ENCODE assay signal across 12 cellular contexts in the genomic region with DNA sequence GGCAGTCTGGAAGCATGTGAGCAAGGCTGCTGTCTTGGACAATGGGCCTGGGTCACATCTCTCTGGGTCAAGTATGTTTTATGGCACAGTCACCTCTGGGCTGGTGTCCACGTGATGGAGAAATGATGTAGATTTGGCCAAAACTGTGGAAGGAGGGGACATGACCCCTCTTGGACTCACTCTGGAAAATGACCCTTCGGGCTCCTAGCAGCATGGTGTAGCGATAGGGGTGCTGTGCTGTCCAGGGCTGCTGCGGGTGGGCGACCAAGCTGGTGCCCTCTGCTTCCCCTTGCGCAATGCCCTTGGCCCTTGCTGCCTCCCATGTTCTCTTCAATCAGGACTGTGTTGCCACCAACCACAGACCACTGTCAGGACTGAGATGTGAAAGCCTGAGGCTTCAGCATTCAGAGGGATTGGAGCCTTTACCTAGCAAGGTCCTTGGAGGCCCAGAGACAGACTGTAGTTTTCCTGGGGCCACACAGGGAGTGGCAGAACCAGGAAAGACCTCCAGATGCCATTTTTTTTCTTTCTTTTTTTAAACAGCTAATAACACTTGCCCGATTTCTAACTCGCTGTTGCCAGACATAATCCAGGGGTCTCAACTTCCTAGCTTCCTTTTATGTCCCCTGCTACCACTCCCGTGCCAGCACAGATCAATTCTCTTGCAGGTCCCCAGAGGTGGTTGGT. TPM values are rescaled to one million over a fixed set of nuclear protein-coding genes. Genes with fewer than 3 reads are reported as not detected.
A peak's percentile ranks its signal among the peaks of the same experiment; 100 is the strongest.
DNase-seq lines count a peak whose midpoint lies in the region; ATAC-seq, FAIRE-seq and TF ChIP-seq lines count a peak whose summit lies in the region.
"Had no signal": no experiment of that assay in that cellular context is flagged by ENCODE, and none has a peak within 500 bp of the region (broad histone marks: within the 10 kb centered on the region; RNA-seq: fewer than 3 reads in every experiment).

No MANE protein-coding gene starts in this region.

- H3K36me3 ChIP-seq in IMR-90 (ENCODE audit: control insufficient read depth, insufficient read depth, low read length) (no peaks in the 10 kb centered on the region), mammary epithelial cell (ENCODE audit: insufficient read depth, low read length) (no peaks in the 10 kb centered on the region), lung (ENCODE audit: control insufficient read depth in 2 of 2, insufficient read depth in 2 of 2, low read length in 2 of 2) (no peaks in the 10 kb centered on the region), left lung (no peaks in the 10 kb centered on the region)

- H3K4me3 ChIP-seq in A549 (no peak overlapping the region), IMR-90 (ENCODE audit: insufficient read depth, low read depth, low read length) (no peak overlapping the region), mammary epithelial cell (replicated peaks in 1 of 3; ENCODE audit: insufficient read depth in 1 of 3, low read depth in 2 of 3, low read length in 3 of 3) (no peak overlapping the region), lung (no peak overlapping the region), left lung (no peak overlapping the region)

- no peak overlapping the region for H2BK15ac ChIP-seq in IMR-90 (ENCODE audit: low read depth, low read length)

- intact Hi-C loops in IMR-90 (cut with micrococcal nuclease) (loop anchor here (1.0 to 2.0 kb wide), 3 partner anchors 209 to 431 kb away; no protein-coding TSS in a partner anchor), mammary epithelial cell (cut with micrococcal nuclease) (loop anchor here (1.0 to 10.0 kb wide), 6 partner anchors 144 to 431 kb away; partner anchors contain the start of gene MYOF), left lung (cut with DNase I) (no loop called here)

- H2AFZ ChIP-seq in IMR-90 (replicated peaks; ENCODE audit: low read length, poor library complexity) (peak overlapping the region; percentile 71), mammary epithelial cell (ENCODE audit: low read depth, low read length) (peak overlapping the region; percentile 53)

- TF ChIP-seq RAD21 in A549 (conservative IDR thresholded peaks at IDR 0.05 in 1 of 2, IDR thresholded peaks at IDR 0.05 in 1 of 2) (no peak), IMR-90 (IDR thresholded peaks at IDR 0.05; ENCODE audit: low read length) (no peak)

- in situ Hi-C loops in IMR-90 (cut with MboI; ENCODE audit: low sequenced_read_pairs) (loop anchor here (5.0 to 10.0 kb wide), 2 partner anchors 212 to 435 kb away; no protein-coding TSS in a partner anchor), mammary epithelial cell (cut with MboI; ENCODE audit: low sequenced_read_pairs in 2 of 2) (loop anchor here (5.0 to 25.0 kb wide), 3 partner anchors 212 to 432 kb away; partner anchors contain the start of genes CEP55 (in 1 of the 2) and MYOF (in 1 of the 2))

- H2AK9ac ChIP-seq in IMR-90 (replicated peaks; ENCODE audit: low read depth, low read length, poor library complexity), result no peak overlapping the region

- H3K4me2 ChIP-seq in A549, result peak overlapping the region; percentile 73
- peak overlapping the region; percentile 81 for H3K4me2 ChIP-seq in IMR-90 (ENCODE audit: low read depth, low read length)
- peak overlapping the region; percentile 40 for H3K4me2 ChIP-seq in mammary epithelial cell (ENCODE audit: insufficient read depth, low read depth, low read length)

- BruUV-seq in IMR-90 (replicated peaks; lab: Mats Ljungman, UMichigan), result no TSS peak
- BruUV-seq in mammary epithelial cell (replicated peaks; lab: Mats Ljungman, UMichigan), result no TSS peak

- WGBS in A549 (ENCODE audit: missing lambda C conversion rate), result 50% methylated on average over 9 of the region's 9 CpGs
- WGBS in IMR-90 (ENCODE audit: extremely low coverage in 2 of 2, insufficient read length in 1 of 2), 2 experiments, result 67% methylated on average over 3 of the region's 9 CpGs; no CpG with 5 or more reads in 1 of the 2 experiments
- WGBS in mammary epithelial cell (ENCODE audit: low coverage, missing lambda C conversion rate), result 53% methylated on average over 9 of the region's 9 CpGs
- WGBS in lung, 2 donors, result 50 to 56% methylated on average over 9 of the region's 9 CpGs

- peak overlapping the region in 1 of 2 experiments; percentile 41; a peak in 1 of 4 replicates for H4K8ac ChIP-seq in IMR-90 (ENCODE audit: low read depth in 2 of 2, low read length in 2 of 2)

- ATAC-seq in A549 (peak in 1 of 2 experiments; percentile 22; a peak in 3 of 6 replicates), IMR-90 (ENCODE audit: low read depth) (no peak), lung (ENCODE audit: insufficient read depth, low FRiP score) (peak; percentile 10), GM21528 (IDR thresholded peaks at IDR 0.05; ENCODE audit: low FRiP score, unreplicated experiment) (no peak), left lung (no peak)

- H3K27me3 ChIP-seq in IMR-90 (ENCODE audit: control insufficient read depth, insufficient read depth, low read length) (peaks cover 30% of the 10 kb centered on the region), mammary epithelial cell (ENCODE audit: insufficient read depth, low read length) (peaks cover 9% of the 10 kb centered on the region), lung (ENCODE audit: control insufficient read depth, insufficient read depth) (no peaks in the 10 kb centered on the region), left lung (peaks cover 12 to 62% of the 10 kb centered on the region in 2 donors)

- H3K23ac ChIP-seq in IMR-90 (ENCODE audit: low read depth, low read length), result no peak overlapping the region

- POLR2A ChIA-PET in A549 (lab: Yijun Ruan, JAX) (no interaction called here), IMR-90 (lab: Charles Lee; ENCODE audit: unreplicated experiment) (interaction anchor here (0.5 kb wide), 1 partner anchor 21 kb away, joined by 3 read pairs; no protein-coding TSS in a partner anchor)

- no peaks in the 10 kb centered on the region for H3K9me1 ChIP-seq in IMR-90 (ENCODE audit: insufficient read depth, low read length)

- no peak overlapping the region for H2BK20ac ChIP-seq in IMR-90 (ENCODE audit: low read depth, low read length)

- no peak overlapping the region for H3K9ac ChIP-seq in IMR-90 (ENCODE audit: low read depth, low read length)
- H3K9ac ChIP-seq in mammary epithelial cell (ENCODE audit: insufficient read depth, low read length), result no peak overlapping the region

- no peak overlapping the region for H2AK5ac ChIP-seq in IMR-90 (ENCODE audit: low read depth, low read length)

- CTCF ChIA-PET in A549 (lab: Yijun Ruan, JAX), result interaction anchor here (0.6 to 8.8 kb wide), 83 partner anchors 9 to 725 kb away, joined by 3 to 88 read pairs (median 5); partner anchors contain the start of gene MYOF
- CTCF ChIA-PET in IMR-90 (lab: Yijun Ruan, JAX), result interaction anchor here (0.7 to 1.4 kb wide), 5 partner anchors 12 to 1832 kb away, joined by 3 to 5 read pairs (median 4); no protein-coding TSS in a partner anchor
- CTCF ChIA-PET in mammary epithelial cell (lab: Charles Lee; ENCODE audit: low non-redundant PET), result no interaction called here

- H3K27ac ChIP-seq in A549 (peak overlapping the region; percentile 51 to 81; a peak in 5 of 6 replicates), IMR-90 (ENCODE audit: insufficient read depth, low read length) (no peak overlapping the region), mammary epithelial cell (ENCODE audit: insufficient read depth, low read depth, low read length) (no peak overlapping the region), lung (ENCODE audit: low read depth in 1 of 2, low read length in 1 of 2) (no peak overlapping the region), left lung (no peak overlapping the region)

- no peak for TF ChIP-seq CTCF in A549 (IDR thresholded peaks at IDR 0.05)
- TF ChIP-seq CTCF in IMR-90 (conservative IDR thresholded peaks at IDR 0.05; ENCODE audit: low read depth, low read length), result no peak
- no peak for TF ChIP-seq CTCF in mammary epithelial cell (conservative IDR thresholded peaks at IDR 0.05 in 1 of 2, IDR thresholded peaks at IDR 0.05 in 1 of 2; ENCODE audit: extremely low read depth in 1 of 2, insufficient read depth in 1 of 2, low read depth in 1 of 2, low read length in 2 of 2)
- TF ChIP-seq CTCF in lung (IDR thresholded peaks at IDR 0.05; ENCODE audit: control extremely low read depth, extremely low read depth), result no peak
- TF ChIP-seq CTCF in left lung (IDR thresholded peaks at IDR 0.05), result no peak

- TF ChIP-seq POLR2A in A549 (IDR thresholded peaks at IDR 0.05; ENCODE audit: low read length) (no peak), IMR-90 (IDR thresholded peaks at IDR 0.05; ENCODE audit: low read depth, low read length) (no peak)

- H3K79me1 ChIP-seq in IMR-90 (ENCODE audit: low read depth in 1 of 2, low read length in 2 of 2), result no peaks in the 10 kb centered on the region

- H3K4me1 ChIP-seq in A549 (peaks cover 26% of the 10 kb centered on the region; the same call in 2 of the 3 replicates), IMR-90 (ENCODE audit: control insufficient read depth, insufficient read depth, low read length) (peaks cover 2% of the 10 kb centered on the region; the same call in 1 of the 2 replicates), mammary epithelial cell (ENCODE audit: insufficient read depth, low read length) (peaks cover 4% of the 10 kb centered on the region), lung (ENCODE audit: control insufficient read depth in 2 of 2, insufficient read depth in 2 of 2, low read length in 2 of 2) (no peaks in the 10 kb centered on the region), left lung (peaks cover 0 to 11% of the 10 kb centered on the region in 2 donors)

- no peak overlapping the region for H4K5ac ChIP-seq in IMR-90 (ENCODE audit: low read depth, low read length)

- 0 out of 2 replicates have a peak overlapping the region, but pooled peaks have one; percentile 18 for H3K14ac ChIP-seq in IMR-90 (replicated peaks; ENCODE audit: low read depth, low read length)

- dilution Hi-C loops in IMR-90 (cut with HindIII; ENCODE audit: low sequenced_read_pairs, unreplicated experiment), result no loop called here
- dilution Hi-C loops in mammary epithelial cell (cut with HindIII; ENCODE audit: low sequenced_read_pairs), result no loop called here

- TF ChIP-seq EP300 in A549 (IDR thresholded peaks at IDR 0.05), result no peak

- H2BK120ac ChIP-seq in IMR-90 (ENCODE audit: low read depth, low read length), result no peak overlapping the region; the same call in 1 of the 2 replicates

- no peaks in the 10 kb centered on the region for H3K9me3 ChIP-seq in A549
- H3K9me3 ChIP-seq in IMR-90 (ENCODE audit: control insufficient read depth, insufficient read depth, low read length), result no peaks in the 10 kb centered on the region
- H3K9me3 ChIP-seq in mammary epithelial cell (replicated peaks; ENCODE audit: insufficient read depth, low read length), result no peaks in the 10 kb centered on the region
- peaks cover 0 to 4% of the 10 kb centered on the region in 2 donors for H3K9me3 ChIP-seq in lung (ENCODE audit: control insufficient read depth in 2 of 2, insufficient read depth in 1 of 2, low read length in 1 of 2)
- H3K9me3 ChIP-seq in left lung, result no peaks in the 10 kb centered on the region

- H3K4ac ChIP-seq in IMR-90 (ENCODE audit: low read depth, low read length), result no peak overlapping the region

- no peak for FAIRE-seq in A549 (lab: Jason Lieb, UNC)

- H3K79me2 ChIP-seq in mammary epithelial cell (ENCODE audit: insufficient read depth, low read length), result no peaks in the 10 kb centered on the region

- no peak overlapping the region for H3K18ac ChIP-seq in IMR-90 (ENCODE audit: low read depth, low read length)

- H3K56ac ChIP-seq in IMR-90 (ENCODE audit: extremely low read depth, insufficient read depth, low read length), result no peak overlapping the region

- DNase-seq in A549 (ENCODE audit: low read depth in 1 of 2, low spot score in 1 of 2), result no peak
- DNase-seq in IMR-90, result no peak
- no peak for DNase-seq in mammary epithelial cell
- DNase-seq in lung (ENCODE audit: low spot score), result peak; percentile 19
- DNase-seq in NCI-H2029 (lab: John Stamatoyannopoulos, UW), result no peak
- no peak for DNase-seq in left lung
- DNase-seq in stimulated activated CD4-positive, alpha-beta T cell treated with anti-CD3 and anti-CD28 coated beads, Interleukin-4, amount 100 ng/mL, for 1 hour, result no peak
- DNase-seq: aorta; NK-92 treated with Interleukin-12 subunit alpha and Interleukin-12 subunit beta, amount 100 ng/mL, for 24 hours had no signal

- no peak overlapping the region for H4K91ac ChIP-seq in IMR-90 (ENCODE audit: insufficient read depth, low read depth, low read length)

- no peaks in the 10 kb centered on the region for H4K20me1 ChIP-seq in IMR-90 (ENCODE audit: insufficient read depth, low read length)
- no peaks in the 10 kb centered on the region for H4K20me1 ChIP-seq in mammary epithelial cell (ENCODE audit: insufficient read depth, low read length)

- no peak overlapping the region for H2BK5ac ChIP-seq in IMR-90 (ENCODE audit: low read depth, low read length, poor library complexity, severe bottlenecking)

RNA-seq across cellular contexts. Expression of gene CYP26A1, which starts 6.1 kb away (rescaled TPM):
- polyA plus RNA-seq in A549 (2011; rRNA removed) (1.3 TPM in 2 replicates), A549 (2017; fragmentation: RNase III; extraction: RNeasy Plus Mini Kit Qiagen cat#74134 plus additional on column Dnase treatment) (7.2 to 10.8 TPM (median 9.8 TPM) in 3 replicates), IMR-90 (2012; rRNA removed) (0.15 TPM in 1 of 2 replicates, not detected in the other), mammary epithelial cell (not detected), lung (under 1 TPM; 0.02 to 0.08 TPM)
- 8.2 and 9.9 TPM in 2 replicates for polyA plus RNA-seq in A549 (2012; cell fraction: cytosol; rRNA removed)
- polyA plus RNA-seq in A549 (2012; cell fraction: nucleus; rRNA removed), result 10.7 and 14.1 TPM in 2 replicates
- polyA minus RNA-seq in A549 (2011; rRNA and poly(A)+ RNA removed), result 0.15 and 0.25 TPM in 2 replicates
- total RNA-seq in IMR-90 (2012; rRNA removed) (not detected in 2 replicates), mammary epithelial cell (not detected), lung (not detected), left lung (under 1 TPM in 1 of 2 donors, not detected in 1; 0.21 TPM)
- 0.06 and 0.07 TPM in 2 replicates for polyA plus RNA-seq in IMR-90 (2012; cell fraction: cytosol; rRNA removed)
- 0.37 and 0.38 TPM in 2 replicates for polyA plus RNA-seq in IMR-90 (2012; cell fraction: nucleus; rRNA removed; ENCODE audit: low replicate concordance)
- not detected for polyA minus RNA-seq in mammary epithelial cell
- total RNA-seq: aorta, left ventricle myocardium superior, ureter had no signal
- polyA plus RNA-seq: aorta had no signal

RNA-seq across cellular contexts. Expression of gene CYP26C1, which starts 19.2 kb away (rescaled TPM):
- not detected in 2 replicates for polyA plus RNA-seq in A549 (2011; rRNA removed)
- not detected in 2 replicates for polyA plus RNA-seq in A549 (2012; cell fraction: cytosol; rRNA removed)
- polyA plus RNA-seq in A549 (2012; cell fraction: nucleus; rRNA removed), result 0.04 TPM in 2 replicates
- polyA plus RNA-seq in A549 (2017; fragmentation: RNase III; extraction: RNeasy Plus Mini Kit Qiagen cat#74134 plus additional on column Dnase treatment), result not detected in 3 replicates
- 0.12 and 0.19 TPM in 2 replicates for polyA minus RNA-seq in A549 (2011; rRNA and poly(A)+ RNA removed)
- under 0.01 TPM in 1 of 2 replicates, not detected in the other for total RNA-seq in IMR-90 (2012; rRNA removed)
- 0.01 and 0.02 TPM in 2 replicates for polyA plus RNA-seq in IMR-90 (2012; rRNA removed)
- 0.06 and 0.11 TPM in 2 replicates for polyA plus RNA-seq in IMR-90 (2012; cell fraction: cytosol; rRNA removed)
- polyA plus RNA-seq in IMR-90 (2012; cell fraction: nucleus; rRNA removed; ENCODE audit: low replicate concordance), result 0.13 and 0.20 TPM in 2 replicates
- not detected for total RNA-seq in mammary epithelial cell
- 0.02 TPM for polyA plus RNA-seq in mammary epithelial cell
- polyA minus RNA-seq in mammary epithelial cell, result not detected
- under 1 TPM in 1 of 2 donors, not detected in 1; 0.77 TPM for total RNA-seq in lung
- polyA plus RNA-seq in lung, result under 1 TPM; 0.02 to 0.06 TPM
- under 1 TPM; 0.09 to 0.42 TPM for total RNA-seq in left lung
- total RNA-seq: left ventricle myocardium superior had no signal
- polyA plus RNA-seq: aorta had no signal

Comparison
In these comparisons a context has a peak if more than half of its experiments do, and no peak if none do; other contexts are left out.
1. H3K27ac ChIP-seq: peak in A549 (2 of 2); none in IMR-90 (single experiment), mammary epithelial cell (single experiment), lung (0 of 2) and left lung (0 of 2).
2. intact Hi-C loops: an anchor here in IMR-90 (1.0 to 2.0 kb wide) and mammary epithelial cell (1.0 to 10.0 kb wide); none called in left lung.
3. Peak in every context shown above with its lines, with median percentiles within 50 percentile points of each other: H3K4me2 ChIP-seq.